Comparison of ENCODE assay signal across 13 cellular contexts in genomic region chr2:98503481-98504096, GRCh38. TPM values are rescaled to one million over a fixed set of nuclear protein-coding genes. Genes with fewer than 3 reads are reported as not detected.
DNase-seq lines count a peak whose midpoint lies in the region; ATAC-seq and TF ChIP-seq lines count a peak whose summit lies in the region.
"Had no signal": no experiment of that assay in that cellular context is flagged by ENCODE, and none has a peak within 500 bp of the region (broad histone marks: within the 10 kb centered on the region; RNA-seq: fewer than 3 reads in every experiment).

No MANE protein-coding gene starts in this region.

- H3K4me1 Mint-ChIP-seq in activated naive CD4-positive, alpha-beta T cell treated with anti-CD3 and anti-CD28 coated beads, Interleukin-2, amount 10 ng/mL, durations not matched to agents 7 days and 5 days: peaks cover 76% of the 10 kb centered on the region
- peaks cover 62 to 96% (median 95%) of the 10 kb centered on the region in 7 donors for H3K4me1 Mint-ChIP-seq in naive thymus-derived CD4-positive, alpha-beta T cell
- peaks cover 24% of the 10 kb centered on the region for H3K4me1 Mint-ChIP-seq in WTC11

- no peak for TF ChIP-seq CTCF in adrenal gland (IDR thresholded peaks at IDR 0.05)
- no peak for TF ChIP-seq CTCF in transverse colon (IDR thresholded peaks at IDR 0.05)
- TF ChIP-seq CTCF in WTC11 (IDR thresholded peaks at IDR 0.05): no peak

- TF ChIP-seq EP300 in transverse colon (IDR thresholded peaks at IDR 0.05; ENCODE audit: low read depth): no peak

- ATAC-seq in naive thymus-derived CD4-positive, alpha-beta T cell: no peak
- no peak for ATAC-seq in WTC11
- ATAC-seq: foreskin keratinocyte had no signal

- H3K4me3 ChIP-seq in adrenal gland (no peak overlapping the region), transverse colon (no peak overlapping the region)
- H3K4me3 ChIP-seq in naive thymus-derived CD4-positive, alpha-beta T cell (ENCODE audit: low read length): no peak overlapping the region
- H3K4me3 ChIP-seq: dorsolateral prefrontal cortex had no signal

- CTCF ChIA-PET in activated naive CD4-positive, alpha-beta T cell treated with anti-CD3 and anti-CD28 coated beads, Interleukin-2, amount 10 ng/mL, durations not matched to agents 7 days and 5 days (lab: Charles Lee): interaction anchor here (1.6 to 2.3 kb wide), 2 partner anchors 16 to 91 kb away, joined by 6 to 11 read pairs; no protein-coding TSS in a partner anchor
- CTCF ChIA-PET in naive thymus-derived CD4-positive, alpha-beta T cell (lab: Charles Lee): interaction anchor here (0.6 to 2.2 kb wide), 3 partner anchors 11 to 91 kb away, joined by 3 to 11 read pairs (median 3); no protein-coding TSS in a partner anchor
- CTCF ChIA-PET in WTC11 (lab: Charles Lee): interaction anchor here (0.9 kb wide), 1 partner anchor 16 kb away, joined by 7 read pairs; no protein-coding TSS in a partner anchor

- H3K9me3 ChIP-seq in adrenal gland (replicated peaks in 1 of 3) (no peaks in the 10 kb centered on the region), transverse colon (no peaks in the 10 kb centered on the region)
- no peaks in the 10 kb centered on the region for H3K9me3 ChIP-seq in naive thymus-derived CD4-positive, alpha-beta T cell (ENCODE audit: control insufficient read depth in 2 of 3, low read length in 3 of 3)

- POLR2A ChIA-PET in naive thymus-derived CD4-positive, alpha-beta T cell (lab: Charles Lee): interaction anchor here (0.8 to 4.3 kb wide), 3 partner anchors 37 to 54 kb away, joined by 3 to 24 read pairs (median 4); no protein-coding TSS in a partner anchor
- POLR2A ChIA-PET in WTC11 (lab: Charles Lee): no interaction called here

- peaks cover 77% of the 10 kb centered on the region for H3K36me3 Mint-ChIP-seq in activated naive CD4-positive, alpha-beta T cell treated with anti-CD3 and anti-CD28 coated beads, Interleukin-2, amount 10 ng/mL, durations not matched to agents 7 days and 5 days
- peaks cover 11 to 35% (median 14%) of the 10 kb centered on the region in 5 donors for H3K36me3 Mint-ChIP-seq in naive thymus-derived CD4-positive, alpha-beta T cell
- H3K36me3 Mint-ChIP-seq in WTC11: peaks cover 3% of the 10 kb centered on the region; the same call in 1 of the 2 replicates

- H3K36me3 ChIP-seq in adrenal gland (replicated peaks in 1 of 2) (no peaks in the 10 kb centered on the region), transverse colon (no peaks in the 10 kb centered on the region)
- peaks cover 0 to 13% (median 0%) of the 10 kb centered on the region in 3 experiments for H3K36me3 ChIP-seq in naive thymus-derived CD4-positive, alpha-beta T cell (ENCODE audit: control insufficient read depth in 2 of 3, insufficient read depth in 3 of 3, low read length in 3 of 3)

- in situ Hi-C loops in transverse colon (cut with MboI; ENCODE audit: low pct_ligation_motif_present in 1 of 4, low pct_unique_long_range_greater_than_20kb in 1 of 4, low sequenced_read_pairs in 3 of 4): loop anchor here in 1 of 4 donors (25.0 kb wide), 1 partner anchor 91 kb away; no protein-coding TSS in a partner anchor

- H3K4me3 Mint-ChIP-seq in activated naive CD4-positive, alpha-beta T cell treated with anti-CD3 and anti-CD28 coated beads, Interleukin-2, amount 10 ng/mL, durations not matched to agents 7 days and 5 days: no peak overlapping the region
- peak overlapping the region in 8 of 10 donors; percentile 27 to 54 (median 44) for H3K4me3 Mint-ChIP-seq in naive thymus-derived CD4-positive, alpha-beta T cell
- H3K4me3 Mint-ChIP-seq in WTC11: no peak overlapping the region
- H3K4me3 Mint-ChIP-seq: IgD-negative memory B cell had no signal

- DNase-seq in activated naive CD4-positive, alpha-beta T cell treated with anti-CD3 and anti-CD28 coated beads, Interleukin-2, amount 10 ng/mL, durations not matched to agents 7 days and 5 days: no peak
- DNase-seq in activated naive CD4-positive, alpha-beta T cell (lab: John Stamatoyannopoulos, UW): no peak
- DNase-seq in adrenal gland (peak in 3 of 7 donors; percentile 15 to 42 (median 21)), transverse colon (no peak), NCI-H2081 treated with DMSO at 0.1 percent for 48 hours (lab: John Stamatoyannopoulos, UW) (no peak), WTC11 (ENCODE audit: low spot score) (no peak), NCI-H2081 (lab: John Stamatoyannopoulos, UW) (no peak)
- DNase-seq in naive thymus-derived CD4-positive, alpha-beta T cell: no peak
- DNase-seq: DMS153, dorsolateral prefrontal cortex, foreskin keratinocyte, NCI-H1436 treated with DMSO at 0.1 percent for 48 hours had no signal

- H3K4me1 ChIP-seq in adrenal gland (replicated peaks in 1 of 2) (peaks cover 42 to 63% of the 10 kb centered on the region in 2 donors), transverse colon (peaks cover 28 to 61% (median 43%) of the 10 kb centered on the region in 4 donors)
- peaks cover 33 to 85% of the 10 kb centered on the region in 2 donors for H3K4me1 ChIP-seq in naive thymus-derived CD4-positive, alpha-beta T cell (ENCODE audit: control insufficient read depth in 2 of 2, insufficient read depth in 2 of 2, low read length in 2 of 2)
- H3K4me1 ChIP-seq: foreskin keratinocyte had no signal

- H3K27me3 ChIP-seq in adrenal gland (no peaks in the 10 kb centered on the region), transverse colon (no peaks in the 10 kb centered on the region)
- H3K27me3 ChIP-seq in naive thymus-derived CD4-positive, alpha-beta T cell (ENCODE audit: control insufficient read depth in 2 of 2, insufficient read depth in 2 of 2, low read length in 2 of 2): no peaks in the 10 kb centered on the region
- H3K27me3 ChIP-seq: dorsolateral prefrontal cortex, foreskin keratinocyte had no signal

- intact Hi-C loops in adrenal gland (cut with DNase I): no loop called here
- intact Hi-C loops in naive thymus-derived CD4-positive, alpha-beta T cell (cut with micrococcal nuclease): loop anchor here in 1 of 2 donors (1.0 to 2.0 kb wide), 4 partner anchors 8 to 59 kb away; partner anchors contain the start of gene INPP4A
- intact Hi-C loops in transverse colon (cut with DNase I; ENCODE audit: low total_unique reads): no loop called here

- no peaks in the 10 kb centered on the region for H3K27me3 Mint-ChIP-seq in activated naive CD4-positive, alpha-beta T cell treated with anti-CD3 and anti-CD28 coated beads, Interleukin-2, amount 10 ng/mL, durations not matched to agents 7 days and 5 days
- H3K27me3 Mint-ChIP-seq in naive thymus-derived CD4-positive, alpha-beta T cell: no peaks in the 10 kb centered on the region
- no peaks in the 10 kb centered on the region for H3K27me3 Mint-ChIP-seq in WTC11 (ENCODE audit: low read depth)
- H3K27me3 Mint-ChIP-seq: IgD-negative memory B cell had no signal

- WGBS in adrenal gland, 4 donors: 86 to 98% (median 89%) methylated on average over 1 to 2 of the region's 2 CpGs
- 88% methylated on average over 2 of the region's 2 CpGs; no CpG with 5 or more reads in 1 of the 2 donors for WGBS in transverse colon (ENCODE audit: low coverage in 1 of 2), 2 donors

- no peaks in the 10 kb centered on the region for H3K9me3 Mint-ChIP-seq in activated naive CD4-positive, alpha-beta T cell treated with anti-CD3 and anti-CD28 coated beads, Interleukin-2, amount 10 ng/mL, durations not matched to agents 7 days and 5 days
- H3K9me3 Mint-ChIP-seq in naive thymus-derived CD4-positive, alpha-beta T cell: peaks cover 0 to 2% (median 0%) of the 10 kb centered on the region in 11 donors
- H3K9me3 Mint-ChIP-seq in WTC11: no peaks in the 10 kb centered on the region
- H3K9me3 Mint-ChIP-seq: IgD-negative memory B cell had no signal

- H3K27ac ChIP-seq in adrenal gland: peak overlapping the region in 4 of 5 donors; percentile 85 to 89 (median 88)
- H3K27ac ChIP-seq in naive thymus-derived CD4-positive, alpha-beta T cell (ENCODE audit: low read depth, low read length): no peak overlapping the region
- H3K27ac ChIP-seq in transverse colon: peak overlapping the region; percentile 68 to 73 (median 72)
- H3K27ac ChIP-seq: foreskin keratinocyte had no signal

- TF ChIP-seq POLR2A in adrenal gland (IDR thresholded peaks at IDR 0.05) (no peak), transverse colon (IDR thresholded peaks at IDR 0.05) (no peak)

- H3K27ac Mint-ChIP-seq in activated naive CD4-positive, alpha-beta T cell treated with anti-CD3 and anti-CD28 coated beads, Interleukin-2, amount 10 ng/mL, durations not matched to agents 7 days and 5 days: peak overlapping the region; percentile 25
- peak overlapping the region; percentile 4 to 92 (median 79) for H3K27ac Mint-ChIP-seq in naive thymus-derived CD4-positive, alpha-beta T cell
- H3K27ac Mint-ChIP-seq in WTC11: no peak overlapping the region

TF ChIP-seq in WTC11, 78 proteins besides CTCF, POLR2A, EP300 and RAD21 (continues in another document):
- TF ChIP-seq HMGXB4 (CRISPR knock-in tag; IDR thresholded peaks at IDR 0.05) (no peak), E2F1 (CRISPR knock-in tag; IDR thresholded peaks at IDR 0.05) (no peak), JAZF1 (CRISPR knock-in tag; IDR thresholded peaks at IDR 0.05) (no peak)

RNA-seq across cellular contexts. Expression of gene INPP4A, which starts 58.9 kb away (rescaled TPM):
- total RNA-seq in adrenal gland (10 to 100 TPM; 17.8 to 40.5 (median 32.9) TPM), transverse colon (10 to 100 TPM; 22.8 to 35.8 (median 25.4) TPM), WTC11 (2021) (31.7 to 38.3 TPM (median 33.4 TPM) in 3 replicates)
- polyA plus RNA-seq in adrenal gland: 10 to 100 TPM in 1 of 3 donors, 1 to 10 TPM in 2; 8.8 to 10.8 (median 9.5) TPM
- 100 to 1,000 TPM; 126 to 165 (median 157) TPM for total RNA-seq in naive thymus-derived CD4-positive, alpha-beta T cell
- polyA plus RNA-seq in naive thymus-derived CD4-positive, alpha-beta T cell: 10 to 100 TPM; 51.4 to 75.4 TPM

Comparison
In these comparisons a context has a peak if more than half of its experiments do, and no peak if none do; other contexts are left out.
1. H3K4me3 Mint-ChIP-seq: peak in naive thymus-derived CD4-positive, alpha-beta T cell (8 of 10); none in activated naive CD4-positive, alpha-beta T cell treated with anti-CD3 and anti-CD28 coated beads, Interleukin-2, amount 10 ng/mL, durations not matched to agents 7 days and 5 days (single experiment) and WTC11 (single experiment).